Comparison of ENCODE assay signal across 11 cellular contexts in the genomic region with DNA sequence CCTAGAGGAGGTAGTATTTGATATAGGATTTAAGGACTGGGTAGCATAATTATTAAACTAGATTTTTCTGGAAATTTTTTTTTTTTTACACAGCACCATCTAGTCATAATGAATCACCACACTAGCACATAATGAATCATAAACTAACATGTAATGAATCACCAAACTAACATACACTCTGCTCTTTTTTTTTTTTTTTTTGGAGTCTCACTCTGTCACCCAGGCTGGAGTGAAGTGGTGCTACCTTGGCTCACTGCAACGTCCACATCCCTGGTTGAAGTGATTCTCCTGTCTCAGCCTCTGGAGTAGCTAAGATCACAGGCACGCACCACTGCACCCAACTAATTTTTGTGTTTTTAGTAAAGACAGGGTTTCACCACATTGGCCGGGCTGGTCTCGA.
DNase-seq lines count a peak whose midpoint lies in the region; ATAC-seq, FAIRE-seq and TF ChIP-seq lines count a peak whose summit lies in the region.
"Had no signal": no experiment of that assay in that cellular context is flagged by ENCODE, and none has a peak within 500 bp of the region (broad histone marks: within the 10 kb centered on the region; RNA-seq: fewer than 3 reads in every experiment).

No MANE protein-coding gene starts in this region.

- H3K27me3 ChIP-seq in endothelial cell of umbilical vein (ENCODE audit: control insufficient read depth in 2 of 2, insufficient read depth in 2 of 2, low read length in 2 of 2) (no peaks in the 10 kb centered on the region), thyroid gland (no peaks in the 10 kb centered on the region), Caco-2 (replicated peaks; ENCODE audit: control insufficient read depth, insufficient read depth, low read length) (no peaks in the 10 kb centered on the region)

- H3K4me1 ChIP-seq in endothelial cell of umbilical vein (ENCODE audit: control insufficient read depth, extremely low read depth, insufficient read depth, low read length) (peaks cover 12% of the 10 kb centered on the region), thyroid gland (peaks cover 8% of the 10 kb centered on the region in 2 donors), Caco-2 (peaks cover 13% of the 10 kb centered on the region)

- BruUV-seq in endothelial cell of umbilical vein (replicated peaks; lab: Mats Ljungman, UMichigan) (no TSS peak), Caco-2 (replicated peaks; lab: Mats Ljungman, UMichigan) (no TSS peak)

- H3K27ac ChIP-seq in endothelial cell of umbilical vein (ENCODE audit: insufficient read depth, low read depth, low read length) (no peak overlapping the region), thyroid gland (no peak overlapping the region)

- POLR2A ChIA-PET in endothelial cell of umbilical vein (lab: Charles Lee) = no interaction called here
- POLR2A ChIA-PET in Caco-2 (lab: Charles Lee) = no interaction called here

- H3K9me3 Mint-ChIP-seq in activated naive CD4-positive, alpha-beta T cell treated with anti-CD3 and anti-CD28 coated beads, Interleukin-2, amount 50 U/mL, for 72 hours = peaks cover 2 to 6% of the 10 kb centered on the region in 2 donors
- H3K9me3 Mint-ChIP-seq in Caco-2 (ENCODE audit: unreplicated experiment) = no peaks in the 10 kb centered on the region

- FAIRE-seq in endothelial cell of umbilical vein (lab: Jason Lieb, UNC) = no peak
- FAIRE-seq: GM18507 had no signal

- H3K4me3 ChIP-seq in endothelial cell of umbilical vein (replicated peaks in 1 of 3; ENCODE audit: insufficient read depth in 1 of 3, low read depth in 1 of 3, low read length in 3 of 3) (no peak overlapping the region), thyroid gland (replicated peaks in 1 of 3) (no peak overlapping the region), Caco-2 (ENCODE audit: low read depth, low read length) (no peak overlapping the region)

- intact Hi-C loops in endothelial cell of umbilical vein (cut with micrococcal nuclease) (no loop called here), thyroid gland (cut with DNase I) (no loop called here), Caco-2 (cut with micrococcal nuclease; ENCODE audit: unreplicated experiment) (no loop called here), Right ventricle myocardium inferior (cut with DNase I) (no loop called here)

- H3K9ac ChIP-seq in endothelial cell of umbilical vein (replicated peaks; ENCODE audit: extremely low read depth, insufficient read depth, low read length) = no peak overlapping the region

- dilution Hi-C loops in endothelial cell of umbilical vein (cut with MboI; ENCODE audit: extremely low pct_ligation_motif_present, low sequenced_read_pairs) = no loop called here

- H3K27ac Mint-ChIP-seq in activated naive CD4-positive, alpha-beta T cell treated with anti-CD3 and anti-CD28 coated beads, Interleukin-2, amount 50 U/mL, for 72 hours = no peak overlapping the region
- no peak overlapping the region for H3K27ac Mint-ChIP-seq in Caco-2 (ENCODE audit: unreplicated experiment)

- peaks cover 18% of the 10 kb centered on the region for H3K4me1 Mint-ChIP-seq in Caco-2 (ENCODE audit: low read depth, unreplicated experiment)

- H3K9me3 ChIP-seq in endothelial cell of umbilical vein (replicated peaks; ENCODE audit: control insufficient read depth, insufficient read depth, low read length) (no peaks in the 10 kb centered on the region), thyroid gland (no peaks in the 10 kb centered on the region), Caco-2 (no peaks in the 10 kb centered on the region)

- ATAC-seq in activated naive CD4-positive, alpha-beta T cell treated with anti-CD3 and anti-CD28 coated beads, Interleukin-2, amount 50 U/mL, for 72 hours = peak; percentile 88 to 98
- no peak for ATAC-seq in Right ventricle myocardium inferior
- no peak for ATAC-seq in HG03196 (IDR thresholded peaks at IDR 0.05; ENCODE audit: unreplicated experiment)

- H4K20me1 ChIP-seq in endothelial cell of umbilical vein (replicated peaks; ENCODE audit: control insufficient read depth, extremely low read depth, insufficient read depth, low read length) = no peaks in the 10 kb centered on the region

- peaks cover 0 to 2% of the 10 kb centered on the region in 2 donors for H3K36me3 Mint-ChIP-seq in activated naive CD4-positive, alpha-beta T cell treated with anti-CD3 and anti-CD28 coated beads, Interleukin-2, amount 50 U/mL, for 72 hours
- no peaks in the 10 kb centered on the region for H3K36me3 Mint-ChIP-seq in Caco-2 (ENCODE audit: insufficient read depth, unreplicated experiment)

- TF ChIP-seq POLR2A in endothelial cell of umbilical vein (IDR thresholded peaks at IDR 0.05; ENCODE audit: low read depth, low read length) = no peak
- TF ChIP-seq POLR2A in thyroid gland (IDR thresholded peaks at IDR 0.05) = no peak

- CTCF ChIA-PET in endothelial cell of umbilical vein (lab: Charles Lee) (interaction anchor here (1.0 to 1.4 kb wide), 2 partner anchors 8 to 141 kb away, joined by 3 read pairs; no protein-coding TSS in a partner anchor), Caco-2 (lab: Charles Lee) (no interaction called here)

- no peaks in the 10 kb centered on the region for H3K27me3 Mint-ChIP-seq in Caco-2 (ENCODE audit: insufficient read depth, unreplicated experiment)

- no peaks in the 10 kb centered on the region for H3K9me1 ChIP-seq in endothelial cell of umbilical vein (replicated peaks; ENCODE audit: control insufficient read depth, extremely low read depth, insufficient read depth, low read length)

- no peaks in the 10 kb centered on the region for H3K79me2 ChIP-seq in endothelial cell of umbilical vein (ENCODE audit: control insufficient read depth, insufficient read depth, low read length)

- TF ChIP-seq CTCF in endothelial cell of umbilical vein (IDR thresholded peaks at IDR 0.05; ENCODE audit: extremely low read depth in 1 of 2, insufficient read depth in 1 of 2, low read depth in 1 of 2, low read length in 2 of 2) = no peak
- no peak for TF ChIP-seq CTCF in thyroid gland (IDR thresholded peaks at IDR 0.05)
- no peak for TF ChIP-seq CTCF in Caco-2 (IDR thresholded peaks at IDR 0.05; ENCODE audit: insufficient read depth in 1 of 2, low read depth in 1 of 2, low read length in 1 of 2, severe bottlenecking in 1 of 2, unreplicated experiment in 1 of 2)

- H3K4me2 ChIP-seq in endothelial cell of umbilical vein (ENCODE audit: insufficient read depth, low read length) = no peak overlapping the region

- DNase-seq in activated naive CD4-positive, alpha-beta T cell treated with anti-CD3 and anti-CD28 coated beads, Interleukin-2, amount 50 U/mL, for 72 hours (ENCODE audit: low spot score in 2 of 2) = no peak
- no peak for DNase-seq in activated naive CD4-positive, alpha-beta T cell (lab: John Stamatoyannopoulos, UW)
- DNase-seq in HK-2 (ENCODE audit: unreplicated experiment) (peak; percentile 28), endothelial cell of umbilical vein (ENCODE audit: low read depth, low spot score) (peak; percentile 38), thyroid gland (peak; percentile 62 to 71), Caco-2 (no peak), Right ventricle myocardium inferior (ENCODE audit: missing footprints) (no peak)
- DNase-seq: C1 segment of cervical spinal cord, nucleus accumbens had no signal

- H2AFZ ChIP-seq in endothelial cell of umbilical vein (ENCODE audit: low read depth, low read length) = no peak overlapping the region

- H3K36me3 ChIP-seq in endothelial cell of umbilical vein (ENCODE audit: control insufficient read depth in 2 of 2, extremely low read depth in 1 of 2, insufficient read depth in 2 of 2, low read length in 2 of 2) (no peaks in the 10 kb centered on the region), thyroid gland (no peaks in the 10 kb centered on the region), Caco-2 (ENCODE audit: control insufficient read depth, insufficient read depth, low read length) (no peaks in the 10 kb centered on the region)

- 32 to 46% methylated on average over 4 of the region's 4 CpGs for WGBS in thyroid gland, 2 donors

- no peak overlapping the region for H3K4me3 Mint-ChIP-seq in Caco-2 (ENCODE audit: unreplicated experiment)

TF ChIP-seq in endothelial cell of umbilical vein, 7 proteins besides CTCF, POLR2A, EP300 and RAD21:
- TF ChIP-seq GATA2 (IDR thresholded peaks at IDR 0.05; ENCODE audit: insufficient read depth, insufficient read length, low read depth, low read length) (no peak), FOS (IDR thresholded peaks at IDR 0.05; ENCODE audit: borderline replicate concordance, insufficient read depth, low read length) (peak; percentile 92), JUN (IDR thresholded peaks at IDR 0.05; ENCODE audit: borderline replicate concordance, insufficient read depth, insufficient read length, low read depth) (peak; percentile 83), EZH2 (IDR thresholded peaks at IDR 0.05; ENCODE audit: borderline replicate concordance, low read depth, low read length, severe bottlenecking) (no peak), MYC (IDR thresholded peaks at IDR 0.05; ENCODE audit: low read depth, low read length) (no peak), POLR2AphosphoS5 (IDR thresholded peaks at IDR 0.05; ENCODE audit: insufficient read depth, low read depth, low read length) (no peak)
- TF ChIP-seq, protein P1, sequence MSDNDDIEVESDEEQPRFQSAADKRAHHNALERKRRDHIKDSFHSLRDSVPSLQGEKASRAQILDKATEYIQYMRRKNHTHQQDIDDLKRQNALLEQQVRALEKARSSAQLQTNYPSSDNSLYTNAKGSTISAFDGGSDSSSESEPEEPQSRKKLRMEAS (IDR thresholded peaks at IDR 0.05; ENCODE audit: insufficient read depth, insufficient read length) = no peak

Comparison
In these comparisons a context has a peak if more than half of its experiments do, and no peak if none do; other contexts are left out.
1. ATAC-seq: peak in activated naive CD4-positive, alpha-beta T cell treated with anti-CD3 and anti-CD28 coated beads, Interleukin-2, amount 50 U/mL, for 72 hours (2 of 2); none in Right ventricle myocardium inferior (single experiment) and HG03196 (single experiment).
2. DNase-seq: peak in HK-2 (single experiment), endothelial cell of umbilical vein (single experiment) and thyroid gland (2 of 2); none in activated naive CD4-positive, alpha-beta T cell treated with anti-CD3 and anti-CD28 coated beads, Interleukin-2, amount 50 U/mL, for 72 hours (0 of 2), activated naive CD4-positive, alpha-beta T cell (0 of 4), Caco-2 (0 of 2) and Right ventricle myocardium inferior (single experiment).